ENCODE assay signal across 1 cellular context in genomic region chr17:50863931-50864330, GRCh38.
TF ChIP-seq lines count a peak whose summit lies in the region.

No MANE protein-coding gene starts in this region.

TF ChIP-seq in endothelial cell of umbilical vein, 7 proteins besides CTCF, POLR2A, EP300 and RAD21 (continued from another document):
- TF ChIP-seq JUN (IDR thresholded peaks at IDR 0.05; ENCODE audit: borderline replicate concordance, insufficient read depth, insufficient read length, low read depth) = no peak
- no peak for TF ChIP-seq POLR2AphosphoS5 (IDR thresholded peaks at IDR 0.05; ENCODE audit: insufficient read depth, low read depth, low read length)
- TF ChIP-seq MAX (IDR thresholded peaks at IDR 0.05; ENCODE audit: insufficient read depth, insufficient read length) = no peak
- no peak for TF ChIP-seq FOS (IDR thresholded peaks at IDR 0.05; ENCODE audit: borderline replicate concordance, insufficient read depth, low read length)
- no peak for TF ChIP-seq EZH2 (IDR thresholded peaks at IDR 0.05; ENCODE audit: borderline replicate concordance, low read depth, low read length, severe bottlenecking)
